Comparison of ENCODE assay signal across 25 cellular contexts in genomic region chr15:69343133-69343532, GRCh38. TPM values are rescaled to one million over a fixed set of nuclear protein-coding genes. Genes with fewer than 3 reads are reported as not detected.
"Had no signal": no experiment of that assay in that cellular context is flagged by ENCODE, and none has a peak within 500 bp of the region (broad histone marks: within the 10 kb centered on the region; RNA-seq: fewer than 3 reads in every experiment).

No MANE protein-coding gene starts in this region.

- H3K36me3 Mint-ChIP-seq: activated CD4-positive, alpha-beta memory T cell treated with anti-CD3 and anti-CD28 coated beads for 36 hours; activated naive CD4-positive, alpha-beta T cell treated with anti-CD3 and anti-CD28 coated beads, Interleukin-2, amount 50 U/mL, for 72 hours had no signal

- H3K36me3 ChIP-seq: brain microvascular endothelial cell had no signal

- H3K27me3 ChIP-seq: brain microvascular endothelial cell, SJSA1 had no signal

- H3K4me1 Mint-ChIP-seq: activated B cell treated with CpG ODN at 0.5 μM for 24 hours; activated CD4-positive, alpha-beta T cell treated with anti-CD3 and anti-CD28 coated beads, Interleukin-2, amount 10 ng/mL, durations not matched to agents 7 days and 5 days; activated naive CD8-positive, alpha-beta T cell treated with anti-CD3 and anti-CD28 coated beads, Interleukin-2, amount 50 U/mL, for 24 hours had no signal

- H3K27ac Mint-ChIP-seq: activated B cell treated with CpG ODN at 0.5 μM for 24 hours; activated CD4-positive, alpha-beta memory T cell treated with anti-CD3 and anti-CD28 coated beads for 36 hours; activated CD4-positive, alpha-beta T cell treated with anti-CD3 and anti-CD28 coated beads, Interleukin-2, amount 10 ng/mL, durations not matched to agents 7 days and 5 days; activated naive CD4-positive, alpha-beta T cell treated with anti-CD3 and anti-CD28 coated beads, Interleukin-2, amount 50 U/mL, for 72 hours; activated naive CD8-positive, alpha-beta T cell treated with anti-CD3 and anti-CD28 coated beads, Interleukin-2, amount 50 U/mL, for 24 hours; T-helper 2 cell treated with Interferon-gamma antibody and Interleukin-4, amounts not matched to agents 5 μg/mL and 100 μg/mL, for 36 hours had no signal

- H3K4me3 Mint-ChIP-seq: activated B cell treated with CpG ODN at 0.5 μM for 24 hours; activated CD4-positive, alpha-beta memory T cell treated with anti-CD3 and anti-CD28 coated beads for 36 hours; activated CD4-positive, alpha-beta T cell treated with anti-CD3 and anti-CD28 coated beads, Interleukin-2, amount 10 ng/mL, durations not matched to agents 7 days and 5 days; activated naive CD8-positive, alpha-beta T cell treated with anti-CD3 and anti-CD28 coated beads, Interleukin-2, amount 50 U/mL, for 24 hours; activated T-cell treated with anti-CD3 and anti-CD28 coated beads, Interleukin-2, amount 50 U/mL, for 4 hours; T-helper 2 cell treated with Interferon-gamma antibody and Interleukin-4, amounts not matched to agents 5 μg/mL and 100 μg/mL, for 36 hours had no signal

- FAIRE-seq: RCC 7860 had no signal

- H3K27me3 Mint-ChIP-seq: activated CD4-positive, alpha-beta memory T cell treated with anti-CD3 and anti-CD28 coated beads for 36 hours had no signal

- H3K9me3 Mint-ChIP-seq: activated B cell treated with CpG ODN at 0.5 μM for 24 hours; activated CD4-positive, alpha-beta memory T cell treated with anti-CD3 and anti-CD28 coated beads for 36 hours; activated CD4-positive, alpha-beta T cell treated with anti-CD3 and anti-CD28 coated beads, Interleukin-2, amount 10 ng/mL, durations not matched to agents 7 days and 5 days; activated naive CD4-positive, alpha-beta T cell treated with anti-CD3 and anti-CD28 coated beads, Interleukin-2, amount 50 U/mL, for 72 hours; activated naive CD8-positive, alpha-beta T cell treated with anti-CD3 and anti-CD28 coated beads, Interleukin-2, amount 50 U/mL, for 24 hours; activated T-cell treated with anti-CD3 and anti-CD28 coated beads, Interleukin-2, amount 50 U/mL, for 4 hours; T-helper 2 cell treated with Interferon-gamma antibody and Interleukin-4, amounts not matched to agents 5 μg/mL and 100 μg/mL, for 36 hours had no signal

- H3K27ac ChIP-seq: brain microvascular endothelial cell, KMS-11, SJSA1 had no signal

- H3K9me3 ChIP-seq: SJSA1 had no signal

- DNase-seq: activated B cell treated with CpG ODN at 0.5 μM for 24 hours; activated CD4-positive, alpha-beta memory T cell treated with anti-CD3 and anti-CD28 coated beads for 36 hours; activated CD4-positive, alpha-beta T cell treated with anti-CD3 and anti-CD28 coated beads, Interleukin-2, amount 10 ng/mL, durations not matched to agents 7 days and 5 days; activated CD8-positive, alpha-beta memory T cell treated with anti-CD3 and anti-CD28 coated beads for 24 hours; activated effector memory CD4-positive, alpha-beta T cell treated with anti-CD3 and anti-CD28 coated beads, Interleukin-2, amount 50 U/mL, for 16 hours; activated naive CD4-positive, alpha-beta T cell treated with Interleukin-2 at 50 U/mL for 16 hours; activated naive CD8-positive, alpha-beta T cell treated with anti-CD3 and anti-CD28 coated beads, Interleukin-2, amount 50 U/mL, for 24 hours; activated T-cell treated with anti-CD3 and anti-CD28 coated beads, Interleukin-2, amount 50 U/mL, for 4 hours; brain microvascular endothelial cell; cerebellar nuclear complex; NCI-H1092; NCI-H1417; NCI-H1930; NCI-H2171 treated with DMSO at 0.1 percent for 48 hours; NCI-H226; NCI-H510A treated with DMSO at 0.1 percent for 48 hours; PC-3; SHP77; SW 1271 had no signal

- H3K4me3 ChIP-seq: SJSA1 had no signal

- H3K9ac ChIP-seq: KMS-11 had no signal

- H3K4me2 ChIP-seq: KMS-11 had no signal

RNA-seq across cellular contexts. Expression of gene PAQR5, which starts 44.4 kb away (rescaled TPM):
- total RNA-seq: activated B cell treated with CpG ODN at 0.5 μM for 24 hours; activated CD4-positive, alpha-beta T cell treated with anti-CD3 and anti-CD28 coated beads, Interleukin-2, amount 10 ng/mL, durations not matched to agents 7 days and 5 days; T-helper 1 cell treated with Interleukin-12 subunit alpha and Interleukin-12 subunit beta and Interleukin-4 antibody, amounts not matched to agents 30 ng/mL and 1 ng/mL, for 36 hours had no signal
